12 cellular contexts compared by ENCODE assay signal in genomic region chr12:80766897-80767296, GRCh38.
DNase-seq lines count a peak whose midpoint lies in the region; ATAC-seq, FAIRE-seq and TF ChIP-seq lines count a peak whose summit lies in the region.
"Had no signal": no experiment of that assay in that cellular context is flagged by ENCODE, and none has a peak within 500 bp of the region (broad histone marks: within the 10 kb centered on the region; RNA-seq: fewer than 3 reads in every experiment).

No MANE protein-coding gene starts in this region.

- peak; percentile 78 for FAIRE-seq in GM18507 (lab: Jason Lieb, UNC)

- DNase-seq in GM18507 (ENCODE audit: extremely low spot score, insufficient read length, low read depth), result no peak
- DNase-seq in NCI-H1930 (lab: John Stamatoyannopoulos, UW), result no peak
- no peak for DNase-seq in HEK293T (ENCODE audit: extremely low spot score)
- no peak for DNase-seq in T-helper 2 cell
- no peak for DNase-seq in NCI-H446 (lab: John Stamatoyannopoulos, UW)
- DNase-seq: DMS53, NCI-H187, T-cell had no signal

- CTCF ChIA-PET in HEK293T (lab: Yijun Ruan, JAX), result no interaction called here

- ATAC-seq in GM19468 (IDR thresholded peaks at IDR 0.05; ENCODE audit: extremely low read depth, unreplicated experiment) (peak; percentile 90), HG02852 (IDR thresholded peaks at IDR 0.05; ENCODE audit: unreplicated experiment) (peak; percentile 95), HG03442 (IDR thresholded peaks at IDR 0.05; ENCODE audit: unreplicated experiment) (peak; percentile 95)
- ATAC-seq: esophagus mucosa, T-cell had no signal

- POLR2A ChIA-PET in HEK293T (lab: Yijun Ruan, JAX), result no interaction called here

TF ChIP-seq in HEK293T, 16 proteins besides CTCF, POLR2A, EP300 and RAD21:
- no peak for TF ChIP-seq SP1 (IDR thresholded peaks at IDR 0.05)
- TF ChIP-seq BHLHE40 (IDR thresholded peaks at IDR 0.05; ENCODE audit: borderline replicate concordance), result no peak
- TF ChIP-seq ARNT (IDR thresholded peaks at IDR 0.05), result no peak
- no peak for TF ChIP-seq NFRKB (IDR thresholded peaks at IDR 0.05)
- no peak for TF ChIP-seq L3MBTL2 (conservative IDR thresholded peaks at IDR 0.05)
- no peak for TF ChIP-seq LEF1 (IDR thresholded peaks at IDR 0.05; ENCODE audit: borderline replicate concordance)
- TF ChIP-seq FOXA1 (IDR thresholded peaks at IDR 0.05), result no peak
- TF ChIP-seq ZNF384 (IDR thresholded peaks at IDR 0.05), result no peak
- TF ChIP-seq TARDBP (IDR thresholded peaks at IDR 0.05), result no peak
- TF ChIP-seq ELF4 (IDR thresholded peaks at IDR 0.05), result no peak
- TF ChIP-seq FOXK2 (IDR thresholded peaks at IDR 0.05), result no peak
- no peak for TF ChIP-seq FOXM1 (IDR thresholded peaks at IDR 0.05; ENCODE audit: borderline replicate concordance)
- no peak for TF ChIP-seq PKNOX1 (IDR thresholded peaks at IDR 0.05)
- TF ChIP-seq HDGF (IDR thresholded peaks at IDR 0.05; ENCODE audit: borderline replicate concordance), result no peak
- TF ChIP-seq SUZ12 (IDR thresholded peaks at IDR 0.05), result no peak
- TF ChIP-seq CTBP1 (IDR thresholded peaks at IDR 0.05; ENCODE audit: borderline replicate concordance), result no peak
